Comparison of ENCODE assay signal across 8 cellular contexts in genomic region chr3:52685705-52686691, GRCh38. TPM values are rescaled to one million over a fixed set of nuclear protein-coding genes. Genes with fewer than 3 reads are reported as not detected.
DNase-seq lines count a peak whose midpoint lies in the region; ATAC-seq and TF ChIP-seq lines count a peak whose summit lies in the region.

A gene with protein sequence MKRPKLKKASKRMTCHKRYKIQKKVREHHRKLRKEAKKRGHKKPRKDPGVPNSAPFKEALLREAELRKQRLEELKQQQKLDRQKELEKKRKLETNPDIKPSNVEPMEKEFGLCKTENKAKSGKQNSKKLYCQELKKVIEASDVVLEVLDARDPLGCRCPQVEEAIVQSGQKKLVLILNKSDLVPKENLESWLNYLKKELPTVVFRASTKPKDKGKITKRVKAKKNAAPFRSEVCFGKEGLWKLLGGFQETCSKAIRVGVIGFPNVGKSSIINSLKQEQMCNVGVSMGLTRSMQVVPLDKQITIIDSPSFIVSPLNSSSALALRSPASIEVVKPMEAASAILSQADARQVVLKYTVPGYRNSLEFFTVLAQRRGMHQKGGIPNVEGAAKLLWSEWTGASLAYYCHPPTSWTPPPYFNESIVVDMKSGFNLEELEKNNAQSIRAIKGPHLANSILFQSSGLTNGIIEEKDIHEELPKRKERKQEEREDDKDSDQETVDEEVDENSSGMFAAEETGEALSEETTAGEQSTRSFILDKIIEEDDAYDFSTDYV (plus strand): TSS chr3:52686032. CDS start chr3:52686093, 61 bp downstream.
Gene PBRM1, minus strand, starts transcription at chr3:52685913.

- DNase-seq in AG08396 (ENCODE audit: low spot score): peak; percentile 94
- peak; percentile 68 to 92 for DNase-seq in NCI-H446 (lab: John Stamatoyannopoulos, UW)
- peak; percentile 85 for DNase-seq in activated CD4-positive, CD25-positive, alpha-beta regulatory T cell treated with anti-CD3 and anti-CD28 coated beads, Interleukin-2, amount 50 U/mL, for 16 hours (ENCODE audit: low read depth, low spot score)
- peak; percentile 94 for DNase-seq in central memory CD4-positive, alpha-beta T cell
- peak; percentile 96 for DNase-seq in inferior parietal cortex (ENCODE audit: extremely low spot score)
- peak; percentile 98 for DNase-seq in spleen

- H3K4me3 ChIP-seq in spleen: peak within 1 kb of the TSS; percentile 71 to 91 (median 80)

- peaks cover 30 to 79% (median 62%) of the 10 kb centered on the region in 6 donors for H3K4me1 ChIP-seq in spleen

- peak in 4 of 11 experiments; percentile 6 to 28 (median 18) for TF ChIP-seq CTCF in spleen (IDR thresholded peaks at IDR 0.05 in 8 of 11, conservative IDR thresholded peaks at IDR 0.05 in 3 of 11)

- intact Hi-C loops in spleen (cut with DNase I; ENCODE audit: low total_unique reads): no loop called here

- TF ChIP-seq POLR2A in spleen (IDR thresholded peaks at IDR 0.05): peak; percentile 4 to 71 (median 34)

- peak; percentile 76 for ATAC-seq in GM18907 (IDR thresholded peaks at IDR 0.05; ENCODE audit: unreplicated experiment)
- ATAC-seq in HG03139 (IDR thresholded peaks at IDR 0.05; ENCODE audit: unreplicated experiment): peak; percentile 59

- 0 to 1% (median 1%) methylated on average over 61 to 82 of the region's 82 CpGs for WGBS in spleen, 5 donors

- H3K36me3 ChIP-seq in spleen: peaks cover 6 to 58% (median 39%) of the 10 kb centered on the region in 6 donors

- peak within 1 kb of the TSS; percentile 90 to 99 (median 98) for H3K27ac ChIP-seq in spleen

- no peaks in the 10 kb centered on the region for H3K27me3 ChIP-seq in spleen (replicated peaks in 1 of 7)

- H3K9me3 ChIP-seq in spleen: no peaks in the 10 kb centered on the region

RNA-seq across cellular contexts. Expression of the first gene that starts in this region (rescaled TPM):
- 10 to 100 TPM; 49.8 to 87.8 (median 67.3) TPM for total RNA-seq in spleen
- polyA plus RNA-seq in spleen: 10 to 100 TPM; 61.8 to 70.4 (median 68.0) TPM

RNA-seq across cellular contexts. Expression of gene PBRM1, which starts in this region (rescaled TPM):
- total RNA-seq in spleen: 100 to 1,000 TPM in 3 of 7 donors, 10 to 100 TPM in 4; 60.0 to 125 (median 82.8) TPM
- 10 to 100 TPM in 1 of 3 donors, 1 to 10 TPM in 2; 5.7 to 10.6 (median 6.2) TPM for polyA plus RNA-seq in spleen

Comparison
In these comparisons a context has a peak if more than half of its experiments do, and no peak if none do; other contexts are left out.
1. Peak in every context shown above with its lines: DNase-seq, ATAC-seq, H3K4me3 ChIP-seq and H3K27ac ChIP-seq.